Comparison of ENCODE assay signal across 9 cellular contexts in genomic region chr13:96532804-96533203, GRCh38.
"Had no signal": no experiment of that assay in that cellular context is flagged by ENCODE, and none has a peak within 500 bp of the region (broad histone marks: within the 10 kb centered on the region; RNA-seq: fewer than 3 reads in every experiment).

No MANE protein-coding gene starts in this region.

- DNase-seq: GM23248, GOT3, H7, HFFc6, KG1 had no signal

- H3K9me3 ChIP-seq: HAP-1 had no signal

- H3K4me1 ChIP-seq: HAP-1 had no signal

- H3K36me3 ChIP-seq: HAP-1 had no signal

- H3K9ac ChIP-seq: GM23248 had no signal

- H2AFZ ChIP-seq: GM23248 had no signal

- H3K27ac ChIP-seq: GM23248, HL-60 had no signal

- H3K4me3 ChIP-seq: GM23248, HAP-1 had no signal

- ATAC-seq: HCT116, HepG2 had no signal
